Comparison of ENCODE assay signal across 21 cellular contexts in the genomic region with DNA sequence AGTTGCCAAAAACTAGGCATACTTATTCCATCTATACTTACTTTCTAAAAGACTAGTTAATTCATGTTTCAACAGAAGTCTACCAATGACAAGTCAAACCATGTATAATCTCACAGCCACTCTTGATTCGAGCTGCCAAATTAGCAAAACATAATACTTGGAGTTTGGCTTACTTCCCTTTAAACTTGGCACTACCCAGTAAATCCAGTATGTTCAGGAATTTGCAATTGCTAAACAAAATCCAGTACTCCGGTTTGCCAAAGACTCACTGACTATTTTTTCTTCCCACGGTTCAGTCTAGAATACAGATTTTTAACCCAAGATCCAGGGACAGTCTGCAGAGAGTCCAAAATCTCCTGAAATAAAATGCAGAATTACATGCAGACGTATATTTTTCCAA. TPM values are rescaled to one million over a fixed set of nuclear protein-coding genes. Genes with fewer than 3 reads are reported as not detected.
A peak's percentile ranks its signal among the peaks of the same experiment; 100 is the strongest.
DNase-seq lines count a peak whose midpoint lies in the region; ATAC-seq, FAIRE-seq and TF ChIP-seq lines count a peak whose summit lies in the region.
"Had no signal": no experiment of that assay in that cellular context is flagged by ENCODE, and none has a peak within 500 bp of the region (broad histone marks: within the 10 kb centered on the region; RNA-seq: fewer than 3 reads in every experiment).

No MANE protein-coding gene starts in this region.

- FAIRE-seq in RCC 7860 (lab: Jason Lieb, UNC) = no peak
- FAIRE-seq: H1 had no signal

- ATAC-seq in HG03196 (IDR thresholded peaks at IDR 0.05; ENCODE audit: unreplicated experiment) = no peak

- peaks cover 8% of the 10 kb centered on the region; the same call in 1 of the 2 replicates for H3K36me3 Mint-ChIP-seq in HFFc6 (ENCODE audit: low read depth)

- peak overlapping the region; percentile 65 for H3K27ac ChIP-seq in cingulate gyrus (ENCODE audit: low read depth, low read length)
- H3K27ac ChIP-seq in thyroid gland = peak overlapping the region in 2 of 3 donors; percentile 51 to 73
- H3K27ac ChIP-seq: epithelial cell of prostate had no signal

- no peak for TF ChIP-seq POLR2A in thyroid gland (IDR thresholded peaks at IDR 0.05)

- peaks cover 31% of the 10 kb centered on the region in 2 donors for H3K4me1 ChIP-seq in thyroid gland

- DNase-seq in HFFc6 (no peak), inferior parietal cortex (ENCODE audit: extremely low spot score) (peak; percentile 35), thyroid gland (no peak), NCI-H446 treated with DMSO at 0.1 percent for 48 hours (lab: John Stamatoyannopoulos, UW) (no peak), RCC 7860 (ENCODE audit: low spot score) (no peak)
- DNase-seq in activated naive CD4-positive, alpha-beta T cell (lab: John Stamatoyannopoulos, UW) = no peak
- DNase-seq: activated CD4-positive, CD25-positive, alpha-beta regulatory T cell treated with anti-CD3 and anti-CD28 coated beads, Interleukin-2, amount 50 U/mL, for 72 hours; activated naive CD4-positive, alpha-beta T cell treated with anti-CD3 and anti-CD28 coated beads for 36 hours; DND-41; MG63; NCI-H1694; posterior cingulate gyrus; SHP77 treated with DMSO at 0.1 percent for 48 hours; stimulated activated CD4-positive, alpha-beta T cell treated with anti-CD3 and anti-CD28 coated beads, Interleukin-12 subunit alpha, Interleukin-12 subunit beta, amount 100 ng/mL, for 4 hours; stimulated activated naive CD4-positive, alpha-beta T cell treated with Interleukin-2 at 50 U/mL for 16 hours had no signal

- H3K27me3 ChIP-seq in thyroid gland = no peaks in the 10 kb centered on the region
- H3K27me3 ChIP-seq: MG63 had no signal

- intact Hi-C loops in thyroid gland (cut with DNase I) = no loop called here

- H3K4me3 ChIP-seq in thyroid gland (replicated peaks in 1 of 3) = no peak overlapping the region
- H3K4me3 ChIP-seq: MG63 had no signal

- H3K36me3 ChIP-seq in thyroid gland = peaks cover 0 to 3% of the 10 kb centered on the region in 2 donors

- TF ChIP-seq CTCF in HFFc6 (IDR thresholded peaks at IDR 0.05) (no peak), thyroid gland (IDR thresholded peaks at IDR 0.05) (no peak)

- no peaks in the 10 kb centered on the region for H3K9me3 Mint-ChIP-seq in HFFc6
- H3K9me3 Mint-ChIP-seq: activated naive CD4-positive, alpha-beta T cell treated with anti-CD3 and anti-CD28 coated beads for 36 hours; T-helper 2 cell treated with Interferon-gamma antibody and Interleukin-4, amounts not matched to agents 5 μg/mL and 100 μg/mL, for 36 hours had no signal

- H3K27ac Mint-ChIP-seq in HFFc6 = 0 out of 2 replicates have a peak overlapping the region, but pooled peaks have one; percentile 15
- H3K27ac Mint-ChIP-seq: activated naive CD4-positive, alpha-beta T cell treated with anti-CD3 and anti-CD28 coated beads for 36 hours; T-helper 2 cell treated with Interferon-gamma antibody and Interleukin-4, amounts not matched to agents 5 μg/mL and 100 μg/mL, for 36 hours had no signal

- 20 to 21% methylated on average over 4 of the region's 4 CpGs for WGBS in thyroid gland, 2 donors

- H3K9me3 ChIP-seq in thyroid gland = no peaks in the 10 kb centered on the region
- H3K9me3 ChIP-seq: MG63 had no signal

- H3K4me1 Mint-ChIP-seq in HFFc6 (ENCODE audit: low read depth) = peaks cover 44% of the 10 kb centered on the region

- H3K4me3 Mint-ChIP-seq in HFFc6 = no peak overlapping the region
- H3K4me3 Mint-ChIP-seq: activated naive CD4-positive, alpha-beta T cell treated with anti-CD3 and anti-CD28 coated beads for 36 hours; T-helper 2 cell treated with Interferon-gamma antibody and Interleukin-4, amounts not matched to agents 5 μg/mL and 100 μg/mL, for 36 hours had no signal

- H3K27me3 Mint-ChIP-seq in HFFc6 (ENCODE audit: insufficient read depth) = no peaks in the 10 kb centered on the region

RNA-seq across cellular contexts. Expression of gene OAT, which starts 4.6 kb away (rescaled TPM):
- total RNA-seq in HFFc6 (2021; fragmentation: NEBNext Ultra II Directional; extraction: Animal tissue kit (Norgen Biotek cat#: 25700)) = 100 to 1,000 TPM; 126 to 158 (median 137) TPM
- total RNA-seq in thyroid gland = 100 to 1,000 TPM in 1 of 4 donors, 10 to 100 TPM in 3; 75.3 to 111 (median 95.8) TPM

RNA-seq across cellular contexts. Expression of gene NKX1-2, which starts 35.8 kb away (rescaled TPM):
- not detected for total RNA-seq in HFFc6 (2021; fragmentation: NEBNext Ultra II Directional; extraction: Animal tissue kit (Norgen Biotek cat#: 25700))
- total RNA-seq in thyroid gland = not detected
- total RNA-seq: activated naive CD4-positive, alpha-beta T cell treated with anti-CD3 and anti-CD28 coated beads for 36 hours; cardiac septum had no signal

RNA-seq across cellular contexts. Expression of gene LHPP, which starts 47.5 kb away (rescaled TPM):
- 10 to 100 TPM; 12.5 to 17.3 (median 14.0) TPM for total RNA-seq in HFFc6 (2021; fragmentation: NEBNext Ultra II Directional; extraction: Animal tissue kit (Norgen Biotek cat#: 25700))
- total RNA-seq in thyroid gland = 10 to 100 TPM in 3 of 4 donors, 1 to 10 TPM in 1; 8.3 to 69.9 (median 48.3) TPM
